ENCODE assay signal across 17 cellular contexts in genomic region chr15:38854506-38854905, GRCh38.
DNase-seq lines count a peak whose midpoint lies in the region; TF ChIP-seq lines count a peak whose summit lies in the region.
"Had no signal": no experiment of that assay in that cellular context is flagged by ENCODE, and none has a peak within 500 bp of the region (broad histone marks: within the 10 kb centered on the region; RNA-seq: fewer than 3 reads in every experiment).

No MANE protein-coding gene starts in this region.

- intact Hi-C loops in stomach (cut with DNase I; ENCODE audit: low total_unique reads), result no loop called here

- peak; percentile 32 for DNase-seq in DMS 273 (lab: John Stamatoyannopoulos, UW; ENCODE audit: unreplicated experiment)
- DNase-seq in DMS 273 treated with DMSO at 0.1 percent for 48 hours (lab: John Stamatoyannopoulos, UW), result no peak
- DNase-seq in LHCN-M2 (ENCODE audit: low read depth), result peak; percentile 48
- DNase-seq in epidermal melanocyte (ENCODE audit: insufficient read length, low spot score), result peak; percentile 42
- peak; percentile 9 for DNase-seq in putamen (ENCODE audit: low spot score)
- DNase-seq in NCI-H524 (lab: John Stamatoyannopoulos, UW), result no peak
- DNase-seq in activated T-cell treated with anti-CD3 and anti-CD28 coated beads for 4 hours, result no peak
- no peak for DNase-seq in stomach
- DNase-seq: Caco-2, DMS53, HCEC 1CT, NCI-H1092, NCI-H146, NCI-H2081, NCI-H510A had no signal

- WGBS in stomach, 5 donors, result 56 to 70% (median 65%) methylated on average over 4 of the region's 4 CpGs

- no peaks in the 10 kb centered on the region for H3K36me3 ChIP-seq in stomach

- no peak for TF ChIP-seq POLR2A in stomach (IDR thresholded peaks at IDR 0.05)

- no peaks in the 10 kb centered on the region for H3K4me1 ChIP-seq in stomach
- H3K4me1 ChIP-seq: Caco-2 had no signal

- H3K9me3 ChIP-seq in stomach, result no peaks in the 10 kb centered on the region
- H3K9me3 ChIP-seq: Caco-2 had no signal

- H3K27me3 ChIP-seq in stomach, result no peaks in the 10 kb centered on the region

- no peak overlapping the region for H3K4me3 ChIP-seq in stomach
- H3K4me3 ChIP-seq: SK-N-MC had no signal

- TF ChIP-seq EP300 in stomach (IDR thresholded peaks at IDR 0.05), result no peak

- TF ChIP-seq CTCF in stomach (IDR thresholded peaks at IDR 0.05), result no peak

- H3K27ac ChIP-seq in stomach, result no peak overlapping the region
- H3K27ac ChIP-seq: 22Rv1, SK-N-MC had no signal

Comparison
In these comparisons a context has a peak if more than half of its experiments do, and no peak if none do; other contexts are left out.
1. DNase-seq: peak in DMS 273 (single experiment), LHCN-M2 (single experiment), epidermal melanocyte (single experiment) and putamen (single experiment); none in DMS 273 treated with DMSO at 0.1 percent for 48 hours (single experiment), NCI-H524 (0 of 2), activated T-cell treated with anti-CD3 and anti-CD28 coated beads for 4 hours (single experiment) and stomach (single experiment).